Comparison of ENCODE assay signal across 25 cellular contexts in the genomic region with DNA sequence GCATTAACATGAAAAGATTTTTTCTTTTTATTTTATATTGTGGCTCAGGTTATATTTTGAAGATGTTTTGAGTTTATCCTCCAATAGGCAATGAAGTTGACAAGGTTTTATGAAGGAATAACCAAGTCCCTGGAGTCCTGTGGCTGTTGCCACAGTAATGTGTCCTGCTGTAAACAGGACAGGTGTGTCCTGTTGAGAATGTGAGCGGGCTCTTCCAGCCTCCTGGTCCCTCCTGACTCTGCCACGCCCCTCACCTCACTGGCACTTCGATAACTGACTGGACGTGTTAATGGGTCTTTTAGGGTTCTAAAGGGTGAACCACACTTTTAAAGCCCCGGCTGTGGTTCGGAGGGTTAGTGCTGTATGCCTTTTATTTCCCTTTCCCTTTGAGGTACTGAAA. TPM values are rescaled to one million over a fixed set of nuclear protein-coding genes. Genes with fewer than 3 reads are reported as not detected.
"Had no signal": no experiment of that assay in that cellular context is flagged by ENCODE, and none has a peak within 500 bp of the region (broad histone marks: within the 10 kb centered on the region; RNA-seq: fewer than 3 reads in every experiment).

No MANE protein-coding gene starts in this region.

- H3K27ac ChIP-seq: epithelial cell of prostate, hepatocyte, thoracic aorta, vagina had no signal

- H3K9me3 ChIP-seq: thoracic aorta, vagina had no signal

- H3K4me3 ChIP-seq: hepatocyte, thoracic aorta, vagina had no signal

- H3K79me2 ChIP-seq: hepatocyte had no signal

- H3K4me2 ChIP-seq: hepatocyte had no signal

- DNase-seq: activated CD4-positive, alpha-beta T cell treated with anti-CD3 and anti-CD28 coated beads, Interleukin-2, amount 10 ng/mL, durations not matched to agents 24 days and 14 days; activated CD8-positive, alpha-beta memory T cell treated with anti-CD3 and anti-CD28 coated beads, Interleukin-2, amount 10 ng/mL, durations not matched to agents 7 days and 5 days; activated CD8-positive, alpha-beta T cell treated with anti-CD3 and anti-CD28 coated beads for 36 hours; activated effector memory CD4-positive, alpha-beta T cell treated with anti-CD3 and anti-CD28 coated beads, Interleukin-2, amount 50 U/mL, for 16 hours; activated naive CD4-positive, alpha-beta T cell treated with anti-CD3 and anti-CD28 coated beads, Interleukin-2, amount 10 ng/mL, durations not matched to agents 7 days and 5 days; activated T-cell treated with anti-CD3 and anti-CD28 coated beads for 4 hours; amygdala; foreskin fibroblast; immature natural killer cell; kidney glomerular epithelial cell; nucleus accumbens; small intestine; stimulated activated CD8-positive, alpha-beta memory T cell treated with anti-CD3 and anti-CD28 coated beads, Interleukin-4, amount 100 ng/mL, for 48 hours; stimulated activated naive CD4-positive, alpha-beta T cell had no signal

- H2AFZ ChIP-seq: hepatocyte had no signal

- H3K27me3 ChIP-seq: hepatocyte, vagina had no signal

- ATAC-seq: activated CD8-positive, alpha-beta memory T cell treated with anti-CD3 and anti-CD28 coated beads, Interleukin-2, amount 10 ng/mL, durations not matched to agents 7 days and 5 days; activated CD8-positive, alpha-beta T cell treated with anti-CD3 and anti-CD28 coated beads for 36 hours; sciatic nerve had no signal

RNA-seq across cellular contexts. Expression of a gene that starts 47.8 kb away (rescaled TPM):
- total RNA-seq: activated CD4-positive, alpha-beta T cell treated with anti-CD3 and anti-CD28 coated beads, Interleukin-2, amount 10 ng/mL, durations not matched to agents 24 days and 14 days; activated CD8-positive, alpha-beta memory T cell treated with anti-CD3 and anti-CD28 coated beads, Interleukin-2, amount 10 ng/mL, durations not matched to agents 7 days and 5 days; activated CD8-positive, alpha-beta T cell treated with anti-CD3 and anti-CD28 coated beads for 36 hours; chondrocyte; glomerular endothelial cell; hepatocyte; lower leg skin; mononuclear cell; sciatic nerve; T-helper 2 cell treated with Interferon-gamma antibody and Interleukin-4, amounts not matched to agents 100 ng/mL and 5 ng/mL, for 36 hours; thoracic aorta; vagina had no signal
- polyA plus RNA-seq: hepatocyte, immature natural killer cell, neural cell, small intestine had no signal
